ENCODE assay signal across 10 cellular contexts in genomic region chr9:133737774-133738038, GRCh38. TPM values are rescaled to one million over a fixed set of nuclear protein-coding genes. Genes with fewer than 3 reads are reported as not detected.
DNase-seq lines count a peak whose midpoint lies in the region; ATAC-seq and TF ChIP-seq lines count a peak whose summit lies in the region.
"Had no signal": no experiment of that assay in that cellular context is flagged by ENCODE, and none has a peak within 500 bp of the region (broad histone marks: within the 10 kb centered on the region; RNA-seq: fewer than 3 reads in every experiment).

No MANE protein-coding gene starts in this region.

- no peaks in the 10 kb centered on the region for H3K4me1 Mint-ChIP-seq in MCF 10A (ENCODE audit: insufficient read depth, unreplicated experiment)
- peaks cover 10% of the 10 kb centered on the region for H3K4me1 Mint-ChIP-seq in mesothelial cell of epicardium
- peaks cover 14% of the 10 kb centered on the region for H3K4me1 Mint-ChIP-seq in type B pancreatic cell (ENCODE audit: unreplicated experiment)
- H3K4me1 Mint-ChIP-seq in activated naive CD4-positive, alpha-beta T cell treated with anti-CD3 and anti-CD28 coated beads, Interleukin-2, amount 10 ng/mL, durations not matched to agents 7 days and 5 days, result no peaks in the 10 kb centered on the region

- H3K27ac Mint-ChIP-seq in MCF 10A (ENCODE audit: low read depth, unreplicated experiment) (no peak overlapping the region), mesothelial cell of epicardium (no peak overlapping the region), type B pancreatic cell (no peak overlapping the region)
- no peak overlapping the region for H3K27ac Mint-ChIP-seq in activated naive CD4-positive, alpha-beta T cell treated with anti-CD3 and anti-CD28 coated beads, Interleukin-2, amount 10 ng/mL, durations not matched to agents 7 days and 5 days

- POLR2A ChIA-PET in MCF 10A (lab: Yijun Ruan, JAX), result no interaction called here

- H3K27me3 Mint-ChIP-seq in MCF 10A (ENCODE audit: insufficient read depth, unreplicated experiment), result no peaks in the 10 kb centered on the region
- peaks cover 4% of the 10 kb centered on the region for H3K27me3 Mint-ChIP-seq in mesothelial cell of epicardium (ENCODE audit: low read depth)
- H3K27me3 Mint-ChIP-seq in type B pancreatic cell, result no peaks in the 10 kb centered on the region
- H3K27me3 Mint-ChIP-seq in activated naive CD4-positive, alpha-beta T cell treated with anti-CD3 and anti-CD28 coated beads, Interleukin-2, amount 10 ng/mL, durations not matched to agents 7 days and 5 days, result peaks cover 13% of the 10 kb centered on the region

- in situ Hi-C loops in brain microvascular endothelial cell (cut with HindIII; ENCODE audit: low pct_ligation_motif_present, low sequenced_read_pairs), result no loop called here

- CTCF ChIA-PET in MCF 10A (lab: Yijun Ruan, JAX), result interaction anchor here (0.7 kb wide), 1 partner anchor 146 kb away, joined by 3 read pairs; no protein-coding TSS in a partner anchor
- CTCF ChIA-PET in activated naive CD4-positive, alpha-beta T cell treated with anti-CD3 and anti-CD28 coated beads, Interleukin-2, amount 10 ng/mL, durations not matched to agents 7 days and 5 days (lab: Charles Lee), result no interaction called here

- no peaks in the 10 kb centered on the region for H3K9me3 ChIP-seq in breast epithelium
- H3K9me3 ChIP-seq: neutrophil had no signal

- TF ChIP-seq CTCF in breast epithelium (IDR thresholded peaks at IDR 0.05) (no peak), MCF 10A (IDR thresholded peaks at IDR 0.05; ENCODE audit: unreplicated experiment) (no peak), brain microvascular endothelial cell (IDR thresholded peaks at IDR 0.05; ENCODE audit: low read depth, low read length, missing control alignments) (no peak), mesothelial cell of epicardium (IDR thresholded peaks at IDR 0.05; ENCODE audit: unreplicated experiment) (no peak), type B pancreatic cell (conservative IDR thresholded peaks at IDR 0.05) (no peak)

- no peak for DNase-seq in breast epithelium (ENCODE audit: low spot score in 2 of 2)
- no peak for DNase-seq in MCF 10A (ENCODE audit: unreplicated experiment)
- DNase-seq in brain microvascular endothelial cell, result no peak
- no peak for DNase-seq in mesothelial cell of epicardium (ENCODE audit: low spot score in 2 of 2, unreplicated experiment in 2 of 2)
- no peak for DNase-seq in type B pancreatic cell (ENCODE audit: extremely low spot score, unreplicated experiment)
- DNase-seq in NOMO-1 (lab: John Stamatoyannopoulos, UW; ENCODE audit: unreplicated experiment in 2 of 2), result no peak
- DNase-seq in activated naive CD4-positive, alpha-beta T cell treated with anti-CD3 and anti-CD28 coated beads, Interleukin-2, amount 10 ng/mL, durations not matched to agents 7 days and 5 days, result no peak

- H3K36me3 Mint-ChIP-seq in MCF 10A (ENCODE audit: insufficient read depth, unreplicated experiment), result peaks cover 6% of the 10 kb centered on the region
- no peaks in the 10 kb centered on the region for H3K36me3 Mint-ChIP-seq in mesothelial cell of epicardium
- H3K36me3 Mint-ChIP-seq in type B pancreatic cell, result no peaks in the 10 kb centered on the region
- H3K36me3 Mint-ChIP-seq in activated naive CD4-positive, alpha-beta T cell treated with anti-CD3 and anti-CD28 coated beads, Interleukin-2, amount 10 ng/mL, durations not matched to agents 7 days and 5 days, result no peaks in the 10 kb centered on the region
- H3K36me3 Mint-ChIP-seq: CD4-positive, CD25-positive, alpha-beta regulatory T cell had no signal

- peaks cover 0 to 7% of the 10 kb centered on the region in 2 donors for H3K4me1 ChIP-seq in breast epithelium

- intact Hi-C loops in breast epithelium (cut with DNase I; ENCODE audit: low total_unique reads), result no loop called here
- intact Hi-C loops in MCF 10A (cut with micrococcal nuclease), result no loop called here

- no TSS peak for BruUV-seq in MCF 10A (replicated peaks; lab: Mats Ljungman, UMichigan)

- no peaks in the 10 kb centered on the region for H3K27me3 ChIP-seq in breast epithelium
- no peaks in the 10 kb centered on the region for H3K27me3 ChIP-seq in brain microvascular endothelial cell (replicated peaks)

- no peak for TF ChIP-seq POLR2A in breast epithelium (IDR thresholded peaks at IDR 0.05)

- H3K4me3 ChIP-seq in breast epithelium (peak overlapping the region in 2 of 3 donors; percentile 48 to 66), brain microvascular endothelial cell (ENCODE audit: low read depth, low read length) (peak overlapping the region; percentile 51)

- no peak overlapping the region for H3K27ac ChIP-seq in breast epithelium
- H3K27ac ChIP-seq in brain microvascular endothelial cell, result no peak overlapping the region
- H3K27ac ChIP-seq: neutrophil had no signal

- no peaks in the 10 kb centered on the region for H3K9me3 Mint-ChIP-seq in MCF 10A (ENCODE audit: unreplicated experiment)
- H3K9me3 Mint-ChIP-seq in mesothelial cell of epicardium, result no peaks in the 10 kb centered on the region
- no peaks in the 10 kb centered on the region for H3K9me3 Mint-ChIP-seq in type B pancreatic cell
- no peaks in the 10 kb centered on the region for H3K9me3 Mint-ChIP-seq in activated naive CD4-positive, alpha-beta T cell treated with anti-CD3 and anti-CD28 coated beads, Interleukin-2, amount 10 ng/mL, durations not matched to agents 7 days and 5 days
- H3K9me3 Mint-ChIP-seq: CD4-positive, CD25-positive, alpha-beta regulatory T cell had no signal

- no peak for ATAC-seq in HG03442 (IDR thresholded peaks at IDR 0.05; ENCODE audit: unreplicated experiment)

- H3K36me3 ChIP-seq in breast epithelium (no peaks in the 10 kb centered on the region), brain microvascular endothelial cell (replicated peaks) (no peaks in the 10 kb centered on the region)
- H3K36me3 ChIP-seq: neutrophil had no signal

- H3K4me3 Mint-ChIP-seq in MCF 10A (ENCODE audit: unreplicated experiment), result no peak overlapping the region
- peak overlapping the region; percentile 66 for H3K4me3 Mint-ChIP-seq in mesothelial cell of epicardium
- H3K4me3 Mint-ChIP-seq in type B pancreatic cell, result peak overlapping the region; percentile 45
- no peak overlapping the region for H3K4me3 Mint-ChIP-seq in activated naive CD4-positive, alpha-beta T cell treated with anti-CD3 and anti-CD28 coated beads, Interleukin-2, amount 10 ng/mL, durations not matched to agents 7 days and 5 days

RNA-seq across cellular contexts. Expression of gene SARDH, which starts 0.4 kb away (rescaled TPM):
- total RNA-seq in breast epithelium (1 to 10 TPM in 2 of 3 donors, under 1 TPM in 1; 0.16 to 2.0 (median 1.0) TPM), MCF 10A (2022) (not detected in 2 replicates), mesothelial cell of epicardium (11.8 to 13.9 TPM (median 12.9 TPM) in 3 replicates), type B pancreatic cell (ENCODE audit: low replicate concordance) (0.76 and 6.8 TPM in 2 replicates)

Comparison
In these comparisons a context has a peak if more than half of its experiments do, and no peak if none do; other contexts are left out.
1. H3K4me3 Mint-ChIP-seq: peak in mesothelial cell of epicardium (single experiment) and type B pancreatic cell (single experiment); none in MCF 10A (single experiment) and activated naive CD4-positive, alpha-beta T cell treated with anti-CD3 and anti-CD28 coated beads, Interleukin-2, amount 10 ng/mL, durations not matched to agents 7 days and 5 days (single experiment).